In genomic region chr4:112801341-112801740, GRCh38 we compare ENCODE assay signal across 21 cellular contexts.
DNase-seq lines count a peak whose midpoint lies in the region; ATAC-seq and TF ChIP-seq lines count a peak whose summit lies in the region.
"Had no signal": no experiment of that assay in that cellular context is flagged by ENCODE, and none has a peak within 500 bp of the region (broad histone marks: within the 10 kb centered on the region; RNA-seq: fewer than 3 reads in every experiment).

No MANE protein-coding gene starts in this region.

- no peak overlapping the region for H2AK5ac ChIP-seq in mesendoderm (ENCODE audit: low read length)

- TF ChIP-seq POLR2A in thyroid gland (IDR thresholded peaks at IDR 0.05) = no peak

- no peak for ATAC-seq in WTC11
- ATAC-seq: A549; CD8-positive, alpha-beta T cell; GM12878 had no signal

- POLR2A ChIA-PET in WTC11 (lab: Charles Lee) = no interaction called here

- H3K79me2 ChIP-seq in mesendoderm (ENCODE audit: control insufficient read depth, insufficient read depth, low read length) = peaks cover 2% of the 10 kb centered on the region

- no peak overlapping the region for H4K5ac ChIP-seq in mesendoderm (ENCODE audit: low read length)

- intact Hi-C loops in thyroid gland (cut with DNase I) = no loop called here

- no peaks in the 10 kb centered on the region for H3K27me3 Mint-ChIP-seq in WTC11 (ENCODE audit: low read depth)

- H3K18ac ChIP-seq in mesendoderm (ENCODE audit: low read length) = no peak overlapping the region

- TF ChIP-seq CTCF in WTC11 (IDR thresholded peaks at IDR 0.05) (no peak), thyroid gland (IDR thresholded peaks at IDR 0.05) (no peak)

- no peaks in the 10 kb centered on the region for H3K27me3 ChIP-seq in mesendoderm (ENCODE audit: insufficient read depth, low read length, poor library complexity)
- H3K27me3 ChIP-seq in thyroid gland = no peaks in the 10 kb centered on the region

- H3K4ac ChIP-seq in mesendoderm (ENCODE audit: low read depth, low read length) = no peak overlapping the region

- H3K4me3 Mint-ChIP-seq in WTC11 = no peak overlapping the region
- H3K4me3 Mint-ChIP-seq: CD4-positive, CD25-positive, alpha-beta regulatory T cell; CD8-positive, alpha-beta T cell had no signal

- H3K4me1 Mint-ChIP-seq in WTC11 = peaks cover 12% of the 10 kb centered on the region
- H3K4me1 Mint-ChIP-seq: CD4-positive, CD25-positive, alpha-beta regulatory T cell had no signal

- H3K23ac ChIP-seq in mesendoderm (ENCODE audit: low read length) = no peak overlapping the region

- H3K4me3 ChIP-seq in mesendoderm (ENCODE audit: low read length) = no peak overlapping the region
- H3K4me3 ChIP-seq in thyroid gland (replicated peaks in 1 of 3) = no peak overlapping the region
- H3K4me3 ChIP-seq: A549, GM12878, GM23248 had no signal

- no peaks in the 10 kb centered on the region for H3K9me3 Mint-ChIP-seq in WTC11
- H3K9me3 Mint-ChIP-seq: CD4-positive, CD25-positive, alpha-beta regulatory T cell; CD8-positive, alpha-beta T cell had no signal

- H3K4me1 ChIP-seq in mesendoderm (ENCODE audit: control insufficient read depth, low read depth, low read length) = peaks cover 4% of the 10 kb centered on the region
- H3K4me1 ChIP-seq in thyroid gland = no peaks in the 10 kb centered on the region
- H3K4me1 ChIP-seq: A549, Caco-2 had no signal

- H3K9me3 ChIP-seq in thyroid gland = no peaks in the 10 kb centered on the region
- H3K9me3 ChIP-seq: A549, Caco-2 had no signal

- H3K56ac ChIP-seq in mesendoderm (ENCODE audit: low read length) = no peak overlapping the region

- H2BK5ac ChIP-seq in mesendoderm (ENCODE audit: low read length) = no peak overlapping the region

- peaks cover 8% of the 10 kb centered on the region; the same call in 1 of the 2 replicates for H3K36me3 Mint-ChIP-seq in WTC11
- H3K36me3 Mint-ChIP-seq: CD4-positive, CD25-positive, alpha-beta regulatory T cell; CD8-positive, alpha-beta T cell had no signal

- no peak overlapping the region for H2BK120ac ChIP-seq in mesendoderm (ENCODE audit: low read depth, low read length)

- no peak overlapping the region for H3K9ac ChIP-seq in mesendoderm (ENCODE audit: low read length)
- H3K9ac ChIP-seq: GM23248 had no signal

- no peak overlapping the region for H2BK15ac ChIP-seq in mesendoderm (replicated peaks; ENCODE audit: low read depth)

- no peaks in the 10 kb centered on the region for H3K36me3 ChIP-seq in mesendoderm (ENCODE audit: control insufficient read depth, insufficient read depth, low read length)
- H3K36me3 ChIP-seq in thyroid gland = no peaks in the 10 kb centered on the region

- CTCF ChIA-PET in WTC11 (lab: Charles Lee) = no interaction called here

- no peak overlapping the region for H4K8ac ChIP-seq in mesendoderm (ENCODE audit: low read depth, low read length)

- peaks cover 4% of the 10 kb centered on the region for H3K79me1 ChIP-seq in mesendoderm (ENCODE audit: low read length)

- peak; percentile 12 for DNase-seq in NCI-H82 (lab: John Stamatoyannopoulos, UW)
- DNase-seq in NCI-H82 treated with DMSO at 0.1 percent for 48 hours (lab: John Stamatoyannopoulos, UW; ENCODE audit: unreplicated experiment) = no peak
- no peak for DNase-seq in WTC11 (ENCODE audit: low spot score)
- peak; percentile 57 for DNase-seq in mesendoderm
- no peak for DNase-seq in CD1c-positive myeloid dendritic cell (ENCODE audit: extremely low spot score)
- no peak for DNase-seq in AG08395 (ENCODE audit: low spot score)
- DNase-seq in thyroid gland = no peak
- DNase-seq: 8988T; ACHN; C1 segment of cervical spinal cord; Caco-2; CD4-positive, CD25-positive, alpha-beta regulatory T cell; CD8-positive, alpha-beta T cell; DMS153; EL; GDM1; GM23248; H7; HCEC 1CT had no signal

- H3K27ac Mint-ChIP-seq in WTC11 = peak overlapping the region; percentile 7; the same call in 1 of the 2 replicates
- H3K27ac Mint-ChIP-seq: CD4-positive, CD25-positive, alpha-beta regulatory T cell; CD8-positive, alpha-beta T cell had no signal

- no peak overlapping the region for H3K4me2 ChIP-seq in mesendoderm (ENCODE audit: low read length)
- H3K4me2 ChIP-seq: A549 had no signal

- peak overlapping the region; percentile 67 for H3K27ac ChIP-seq in mesendoderm (ENCODE audit: low read depth, low read length)
- H3K27ac ChIP-seq in thyroid gland = no peak overlapping the region
- H3K27ac ChIP-seq: A549, GM23248 had no signal

TF ChIP-seq in WTC11, 78 proteins besides CTCF, POLR2A, EP300 and RAD21 (continues in another document):
- no peak for TF ChIP-seq NR2C2 (CRISPR knock-in tag; IDR thresholded peaks at IDR 0.05)
- TF ChIP-seq PREB (CRISPR knock-in tag; IDR thresholded peaks at IDR 0.05; ENCODE audit: borderline replicate concordance) = no peak
- no peak for TF ChIP-seq RORB (CRISPR knock-in tag; IDR thresholded peaks at IDR 0.05)
- TF ChIP-seq ZNF138 (CRISPR knock-in tag; conservative IDR thresholded peaks at IDR 0.05) = no peak
- TF ChIP-seq, protein P1, sequence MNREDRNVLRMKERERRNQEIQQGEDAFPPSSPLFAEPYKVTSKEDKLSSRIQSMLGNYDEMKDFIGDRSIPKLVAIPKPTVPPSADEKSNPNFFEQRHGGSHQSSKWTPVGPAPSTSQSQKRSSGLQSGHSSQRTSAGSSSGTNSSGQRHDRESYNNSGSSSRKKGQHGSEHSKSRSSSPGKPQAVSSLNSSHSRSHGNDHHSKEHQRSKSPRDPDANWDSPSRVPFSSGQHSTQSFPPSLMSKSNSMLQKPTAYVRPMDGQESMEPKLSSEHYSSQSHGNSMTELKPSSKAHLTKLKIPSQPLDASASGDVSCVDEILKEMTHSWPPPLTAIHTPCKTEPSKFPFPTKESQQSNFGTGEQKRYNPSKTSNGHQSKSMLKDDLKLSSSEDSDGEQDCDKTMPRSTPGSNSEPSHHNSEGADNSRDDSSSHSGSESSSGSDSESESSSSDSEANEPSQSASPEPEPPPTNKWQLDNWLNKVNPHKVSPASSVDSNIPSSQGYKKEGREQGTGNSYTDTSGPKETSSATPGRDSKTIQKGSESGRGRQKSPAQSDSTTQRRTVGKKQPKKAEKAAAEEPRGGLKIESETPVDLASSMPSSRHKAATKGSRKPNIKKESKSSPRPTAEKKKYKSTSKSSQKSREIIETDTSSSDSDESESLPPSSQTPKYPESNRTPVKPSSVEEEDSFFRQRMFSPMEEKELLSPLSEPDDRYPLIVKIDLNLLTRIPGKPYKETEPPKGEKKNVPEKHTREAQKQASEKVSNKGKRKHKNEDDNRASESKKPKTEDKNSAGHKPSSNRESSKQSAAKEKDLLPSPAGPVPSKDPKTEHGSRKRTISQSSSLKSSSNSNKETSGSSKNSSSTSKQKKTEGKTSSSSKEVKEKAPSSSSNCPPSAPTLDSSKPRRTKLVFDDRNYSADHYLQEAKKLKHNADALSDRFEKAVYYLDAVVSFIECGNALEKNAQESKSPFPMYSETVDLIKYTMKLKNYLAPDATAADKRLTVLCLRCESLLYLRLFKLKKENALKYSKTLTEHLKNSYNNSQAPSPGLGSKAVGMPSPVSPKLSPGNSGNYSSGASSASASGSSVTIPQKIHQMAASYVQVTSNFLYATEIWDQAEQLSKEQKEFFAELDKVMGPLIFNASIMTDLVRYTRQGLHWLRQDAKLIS (CRISPR knock-in tag; IDR thresholded peaks at IDR 0.05; ENCODE audit: borderline replicate concordance) = no peak
- no peak for TF ChIP-seq NFATC4 (CRISPR knock-in tag; IDR thresholded peaks at IDR 0.05)
- TF ChIP-seq, protein P2, sequence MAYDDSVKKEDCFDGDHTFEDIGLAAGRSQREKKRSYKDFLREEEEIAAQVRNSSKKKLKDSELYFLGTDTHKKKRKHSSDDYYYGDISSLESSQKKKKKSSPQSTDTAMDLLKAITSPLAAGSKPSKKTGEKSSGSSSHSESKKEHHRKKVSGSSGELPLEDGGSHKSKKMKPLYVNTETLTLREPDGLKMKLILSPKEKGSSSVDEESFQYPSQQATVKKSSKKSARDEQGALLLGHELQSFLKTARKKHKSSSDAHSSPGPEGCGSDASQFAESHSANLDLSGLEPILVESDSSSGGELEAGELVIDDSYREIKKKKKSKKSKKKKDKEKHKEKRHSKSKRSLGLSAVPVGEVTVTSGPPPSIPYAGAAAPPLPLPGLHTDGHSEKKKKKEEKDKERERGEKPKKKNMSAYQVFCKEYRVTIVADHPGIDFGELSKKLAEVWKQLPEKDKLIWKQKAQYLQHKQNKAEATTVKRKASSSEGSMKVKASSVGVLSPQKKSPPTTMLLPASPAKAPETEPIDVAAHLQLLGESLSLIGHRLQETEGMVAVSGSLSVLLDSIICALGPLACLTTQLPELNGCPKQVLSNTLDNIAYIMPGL (CRISPR knock-in tag; IDR thresholded peaks at IDR 0.05) = no peak

Comparison
In these comparisons a context has a peak if more than half of its experiments do, and no peak if none do; other contexts are left out.
1. DNase-seq: peak in NCI-H82 (single experiment) and mesendoderm (single experiment); none in NCI-H82 treated with DMSO at 0.1 percent for 48 hours (single experiment), WTC11 (single experiment), CD1c-positive myeloid dendritic cell (single experiment), AG08395 (single experiment) and thyroid gland (0 of 2).